In genomic region chr10:119786117-119786769, GRCh38 we compare ENCODE assay signal across 12 cellular contexts.
DNase-seq lines count a peak whose midpoint lies in the region; ATAC-seq, FAIRE-seq and TF ChIP-seq lines count a peak whose summit lies in the region.
"Had no signal": no experiment of that assay in that cellular context is flagged by ENCODE, and none has a peak within 500 bp of the region (broad histone marks: within the 10 kb centered on the region; RNA-seq: fewer than 3 reads in every experiment).

No MANE protein-coding gene starts in this region.

- no peak for TF ChIP-seq POLR2A in gastrocnemius medialis (IDR thresholded peaks at IDR 0.05)

- peak overlapping the region; percentile 75 for H3K4me2 ChIP-seq in BLaER1
- H3K4me2 ChIP-seq in KMS-11 = peak overlapping the region; percentile 62; the same call in 1 of the 2 replicates

- H3K27ac Mint-ChIP-seq in stimulated activated naive B cell treated with anti-CD40 and anti-IgM and Interleukin-4, amounts not matched to agents 10 μg/mL and 1 μg/mL and 100 μg/mL, for 72 hours = no peak overlapping the region

- H3K4me1 Mint-ChIP-seq in stimulated activated naive B cell treated with anti-CD40 and anti-IgM and Interleukin-4, amounts not matched to agents 10 μg/mL and 1 μg/mL and 100 μg/mL, for 72 hours = peaks cover 34 to 68% of the 10 kb centered on the region in 2 donors

- H3K9me3 ChIP-seq in BLaER1 (no peaks in the 10 kb centered on the region), adipocyte (ENCODE audit: control insufficient read depth, low read length) (no peaks in the 10 kb centered on the region), gastrocnemius medialis (no peaks in the 10 kb centered on the region), kidney (ENCODE audit: control insufficient read depth in 1 of 2, low read length in 2 of 2) (no peaks in the 10 kb centered on the region)
- H3K9me3 ChIP-seq: adrenal gland, gastroesophageal sphincter had no signal

- H3K9ac ChIP-seq in BLaER1 (no peak overlapping the region), KMS-11 (no peak overlapping the region), adipocyte (ENCODE audit: low read length) (no peak overlapping the region), kidney (ENCODE audit: low read length in 2 of 2) (no peak overlapping the region)

- H3K36me3 ChIP-seq in BLaER1 (peaks cover 5% of the 10 kb centered on the region), KMS-11 (ENCODE audit: insufficient read depth) (no peaks in the 10 kb centered on the region), adipocyte (ENCODE audit: control insufficient read depth, insufficient read depth, low read length, severe bottlenecking) (no peaks in the 10 kb centered on the region), gastrocnemius medialis (no peaks in the 10 kb centered on the region), kidney (ENCODE audit: control insufficient read depth in 1 of 2, insufficient read depth in 2 of 2, low read length in 2 of 2) (no peaks in the 10 kb centered on the region)
- H3K36me3 ChIP-seq: adrenal gland, gastroesophageal sphincter had no signal

- FAIRE-seq in kidney (lab: Jason Lieb, UNC) = no peak

- H3K27me3 ChIP-seq in BLaER1 = no peaks in the 10 kb centered on the region
- no peaks in the 10 kb centered on the region for H3K27me3 ChIP-seq in KMS-11 (ENCODE audit: insufficient read depth, low read depth)
- no peaks in the 10 kb centered on the region for H3K27me3 ChIP-seq in adipocyte (replicated peaks; ENCODE audit: control insufficient read depth, insufficient read depth, low read length)
- H3K27me3 ChIP-seq in gastrocnemius medialis = no peaks in the 10 kb centered on the region
- H3K27me3 ChIP-seq: adrenal gland, gastroesophageal sphincter had no signal

- DNase-seq in adipocyte (ENCODE audit: low read depth) (peak; percentile 64), kidney tubule cell (ENCODE audit: low spot score) (peak; percentile 3), gastrocnemius medialis (no peak), NCI-H187 treated with DMSO at 0.1 percent for 48 hours (lab: John Stamatoyannopoulos, UW) (no peak), kidney (no peak)
- DNase-seq in stimulated activated naive B cell treated with anti-CD40 and anti-IgM and Interleukin-4, amounts not matched to agents 10 μg/mL and 1 μg/mL and 100 μg/mL, for 72 hours = no peak
- DNase-seq: NCI-H1105 had no signal

- no peaks in the 10 kb centered on the region for H3K9me3 Mint-ChIP-seq in stimulated activated naive B cell treated with anti-CD40 and anti-IgM and Interleukin-4, amounts not matched to agents 10 μg/mL and 1 μg/mL and 100 μg/mL, for 72 hours

- TF ChIP-seq CTCF in KMS-11 (conservative IDR thresholded peaks at IDR 0.05; ENCODE audit: low read depth, low read length) (no peak), gastrocnemius medialis (IDR thresholded peaks at IDR 0.05 in 4 of 5, conservative IDR thresholded peaks at IDR 0.05 in 1 of 5) (no peak), kidney (IDR thresholded peaks at IDR 0.05; ENCODE audit: borderline replicate concordance, extremely low read depth, insufficient read depth) (no peak)

- H3K4me3 Mint-ChIP-seq in stimulated activated naive B cell treated with anti-CD40 and anti-IgM and Interleukin-4, amounts not matched to agents 10 μg/mL and 1 μg/mL and 100 μg/mL, for 72 hours = no peak overlapping the region
- H3K4me3 Mint-ChIP-seq: CD14-positive monocyte had no signal

- H3K27ac ChIP-seq in BLaER1 (no peak overlapping the region), KMS-11 (no peak overlapping the region), gastrocnemius medialis (no peak overlapping the region), kidney (ENCODE audit: low read depth in 2 of 2, low read length in 2 of 2) (no peak overlapping the region)
- H3K27ac ChIP-seq: adrenal gland, gastroesophageal sphincter had no signal

- peaks cover 52 to 76% of the 10 kb centered on the region in 2 donors for H3K36me3 Mint-ChIP-seq in stimulated activated naive B cell treated with anti-CD40 and anti-IgM and Interleukin-4, amounts not matched to agents 10 μg/mL and 1 μg/mL and 100 μg/mL, for 72 hours

- intact Hi-C loops in gastrocnemius medialis (cut with DNase I; ENCODE audit: low total_unique reads) (loop anchor here (1.0 kb wide), 1 partner anchor 36 kb away; no protein-coding TSS in a partner anchor), kidney (cut with DNase I) (no loop called here)

- in situ Hi-C loops in gastrocnemius medialis (cut with MboI; ENCODE audit: low sequenced_read_pairs in 4 of 4) = no loop called here

- ATAC-seq in gastrocnemius medialis = no peak
- no peak for ATAC-seq in stimulated activated naive B cell treated with anti-CD40 and anti-IgM and Interleukin-4, amounts not matched to agents 10 μg/mL and 1 μg/mL and 100 μg/mL, for 72 hours (replicated peaks)
- ATAC-seq: gastroesophageal sphincter had no signal

- H3K79me2 ChIP-seq in KMS-11 (ENCODE audit: insufficient read depth, low read depth) = no peaks in the 10 kb centered on the region

- no peaks in the 10 kb centered on the region for H3K27me3 Mint-ChIP-seq in stimulated activated naive B cell treated with anti-CD40 and anti-IgM and Interleukin-4, amounts not matched to agents 10 μg/mL and 1 μg/mL and 100 μg/mL, for 72 hours

- H2AFZ ChIP-seq in KMS-11 (ENCODE audit: low read depth) = no peak overlapping the region

- H3K4me3 ChIP-seq in BLaER1 (no peak overlapping the region), KMS-11 (IDR thresholded peaks at IDR 0.05; ENCODE audit: insufficient read depth, low read depth, low read length) (no peak overlapping the region), adipocyte (ENCODE audit: low read length) (no peak overlapping the region), gastrocnemius medialis (no peak overlapping the region), kidney (ENCODE audit: low read length in 2 of 2) (no peak overlapping the region)
- H3K4me3 ChIP-seq: adrenal gland, gastroesophageal sphincter had no signal

- H4K20me1 ChIP-seq in BLaER1 = no peaks in the 10 kb centered on the region
- no peaks in the 10 kb centered on the region for H4K20me1 ChIP-seq in KMS-11 (ENCODE audit: insufficient read depth)

- H3K4me1 ChIP-seq in BLaER1 = peaks cover 67% of the 10 kb centered on the region
- peaks cover 62% of the 10 kb centered on the region for H3K4me1 ChIP-seq in KMS-11 (ENCODE audit: low read depth, poor library complexity, severe bottlenecking)
- H3K4me1 ChIP-seq in adipocyte (ENCODE audit: control insufficient read depth, insufficient read depth, low read length) = peaks cover 12% of the 10 kb centered on the region
- peaks cover 13 to 14% of the 10 kb centered on the region in 2 donors for H3K4me1 ChIP-seq in gastrocnemius medialis
- H3K4me1 ChIP-seq in kidney (ENCODE audit: control insufficient read depth in 1 of 2, insufficient read depth in 1 of 2, low read depth in 1 of 2, low read length in 2 of 2) = no peaks in the 10 kb centered on the region
- H3K4me1 ChIP-seq: adrenal gland had no signal

Comparison
In these comparisons a context has a peak if more than half of its experiments do, and no peak if none do; other contexts are left out.
1. DNase-seq: peak in adipocyte (single experiment) and kidney tubule cell (single experiment); none in gastrocnemius medialis (0 of 2), stimulated activated naive B cell treated with anti-CD40 and anti-IgM and Interleukin-4, amounts not matched to agents 10 μg/mL and 1 μg/mL and 100 μg/mL, for 72 hours (single experiment), NCI-H187 treated with DMSO at 0.1 percent for 48 hours (single experiment) and kidney (single experiment).